In the genomic region with DNA sequence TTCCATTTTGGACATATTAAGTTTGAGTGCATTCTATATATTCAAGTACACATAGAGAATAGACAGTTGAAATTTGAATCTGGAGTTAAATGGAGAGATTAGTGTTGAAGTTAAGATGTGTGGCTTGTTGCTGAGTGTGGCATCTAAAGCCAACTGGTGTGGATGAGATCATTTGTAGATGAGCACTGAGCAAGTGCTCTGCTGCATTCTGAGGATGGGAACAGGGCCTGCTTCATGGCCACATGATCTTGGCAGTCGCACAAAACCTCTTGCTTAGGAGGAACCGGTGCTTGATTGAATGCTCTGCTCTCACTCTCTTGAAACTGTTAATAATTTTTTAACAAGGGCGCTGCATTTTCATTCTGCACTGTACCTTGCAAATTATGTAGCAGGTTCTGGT, we compare ENCODE assay signal across 16 cellular contexts.
DNase-seq lines count a peak whose midpoint lies in the region; ATAC-seq, FAIRE-seq and TF ChIP-seq lines count a peak whose summit lies in the region.
"Had no signal": no experiment of that assay in that cellular context is flagged by ENCODE, and none has a peak within 500 bp of the region (broad histone marks: within the 10 kb centered on the region; RNA-seq: fewer than 3 reads in every experiment).

No MANE protein-coding gene starts in this region.

- H3K23ac ChIP-seq in mesenchymal stem cell (ENCODE audit: low read length in 2 of 2), result no peak overlapping the region

- H2BK5ac ChIP-seq in mesenchymal stem cell (ENCODE audit: low read depth, low read length, poor library complexity, severe bottlenecking), result no peak overlapping the region

- no peak overlapping the region for H4K91ac ChIP-seq in mesenchymal stem cell (ENCODE audit: low read length)

- no peak overlapping the region for H3K27ac ChIP-seq in right atrium auricular region
- no peak overlapping the region for H3K27ac ChIP-seq in mesenchymal stem cell (ENCODE audit: low read length, poor library complexity, severe bottlenecking)
- H3K27ac ChIP-seq in MM.1S (ENCODE audit: low read length), result no peak overlapping the region
- H3K27ac ChIP-seq: 22Rv1; BLaER1 treated with 17β-estradiol and CSF1 and Interleukin-3, amounts not matched to agents 10 nM and 100 nM; HL-60 had no signal

- TF ChIP-seq CTCF in right atrium auricular region (IDR thresholded peaks at IDR 0.05) (no peak), fibroblast of mammary gland (conservative IDR thresholded peaks at IDR 0.05; ENCODE audit: control insufficient read depth, insufficient read depth, low read depth, low read length) (no peak), MM.1S (IDR thresholded peaks at IDR 0.05; ENCODE audit: low read length) (no peak)

- DNase-seq in Right ventricle myocardium inferior (ENCODE audit: missing footprints) (no peak), right atrium auricular region (ENCODE audit: low spot score) (no peak), fibroblast of mammary gland (ENCODE audit: low read depth) (peak; percentile 56), mesenchymal stem cell (no peak), urothelium cell line (ENCODE audit: low spot score) (no peak), MM.1S (no peak), NCI-H2107 (lab: John Stamatoyannopoulos, UW) (no peak)
- DNase-seq: GOT3, NCI-H1048, NCI-H146, NCI-H2081 treated with DMSO at 0.1 percent for 48 hours, PC-3 had no signal

- H4K8ac ChIP-seq in mesenchymal stem cell (ENCODE audit: low read length), result no peak overlapping the region

- 64% methylated on average over 3 of the region's 3 CpGs for WGBS in mesenchymal stem cell

- peak overlapping the region; percentile 56 for H3K9ac ChIP-seq in mesenchymal stem cell (ENCODE audit: low read length)
- H3K9ac ChIP-seq in MM.1S (ENCODE audit: low read length), result no peak overlapping the region
- H3K9ac ChIP-seq: BLaER1 treated with 17β-estradiol and CSF1 and Interleukin-3, amounts not matched to agents 10 nM and 100 nM had no signal

- no peaks in the 10 kb centered on the region for H3K9me2 ChIP-seq in MM.1S (replicated peaks; ENCODE audit: insufficient read depth, low read length)

- FAIRE-seq in urothelium cell line (lab: Jason Lieb, UNC), result peak; percentile 48

- H3K4ac ChIP-seq in mesenchymal stem cell (ENCODE audit: low read depth in 1 of 2, low read length in 2 of 2), result no peak overlapping the region

- H3K4me3 ChIP-seq in right atrium auricular region, result no peak overlapping the region
- no peak overlapping the region for H3K4me3 ChIP-seq in fibroblast of mammary gland (ENCODE audit: control insufficient read depth, low read depth, low read length)
- no peak overlapping the region for H3K4me3 ChIP-seq in mesenchymal stem cell (ENCODE audit: insufficient read depth in 1 of 2, low read depth in 1 of 2, low read length in 2 of 2)
- no peak overlapping the region for H3K4me3 ChIP-seq in MM.1S (ENCODE audit: low read length)
- H3K4me3 ChIP-seq: BLaER1 treated with 17β-estradiol and CSF1 and Interleukin-3, amounts not matched to agents 10 nM and 100 nM had no signal

- H2AFZ ChIP-seq in mesenchymal stem cell (ENCODE audit: low read depth, low read length) (no peak overlapping the region), MM.1S (ENCODE audit: low read length) (no peak overlapping the region)

- H3K4me1 ChIP-seq in right atrium auricular region (no peaks in the 10 kb centered on the region), mesenchymal stem cell (ENCODE audit: control insufficient read depth, insufficient read depth, low read depth, low read length) (no peaks in the 10 kb centered on the region), MM.1S (ENCODE audit: low read length) (no peaks in the 10 kb centered on the region)

- H3K36me3 ChIP-seq in right atrium auricular region (no peaks in the 10 kb centered on the region), mesenchymal stem cell (ENCODE audit: control insufficient read depth in 1 of 2, insufficient read depth in 2 of 2, low read depth in 1 of 2, low read length in 2 of 2) (no peaks in the 10 kb centered on the region), MM.1S (replicated peaks; ENCODE audit: insufficient read depth, low read length) (no peaks in the 10 kb centered on the region)
- H3K36me3 ChIP-seq: BLaER1 treated with 17β-estradiol and CSF1 and Interleukin-3, amounts not matched to agents 10 nM and 100 nM had no signal

- H3K9me3 ChIP-seq in right atrium auricular region (no peaks in the 10 kb centered on the region), mesenchymal stem cell (ENCODE audit: control insufficient read depth, low read length) (no peaks in the 10 kb centered on the region), MM.1S (replicated peaks; ENCODE audit: insufficient read depth, low read length) (no peaks in the 10 kb centered on the region)
- H3K9me3 ChIP-seq: BLaER1 treated with 17β-estradiol and CSF1 and Interleukin-3, amounts not matched to agents 10 nM and 100 nM had no signal

- no peak overlapping the region for H3K14ac ChIP-seq in mesenchymal stem cell (ENCODE audit: low read length in 2 of 2)

- H4K20me1 ChIP-seq in MM.1S (ENCODE audit: insufficient read depth, low read length), result no peaks in the 10 kb centered on the region
- H4K20me1 ChIP-seq: BLaER1 treated with 17β-estradiol and CSF1 and Interleukin-3, amounts not matched to agents 10 nM and 100 nM had no signal

- ATAC-seq in Right ventricle myocardium inferior (peak; percentile 26), GM19328 (IDR thresholded peaks at IDR 0.05; ENCODE audit: unreplicated experiment) (no peak)
- ATAC-seq: PC-3 had no signal

- H2BK12ac ChIP-seq in mesenchymal stem cell (ENCODE audit: low read length in 2 of 2), result no peak overlapping the region

- no peak overlapping the region for H2BK120ac ChIP-seq in mesenchymal stem cell (ENCODE audit: low read depth, low read length)

- no peak overlapping the region for H3K4me2 ChIP-seq in mesenchymal stem cell (ENCODE audit: low read length, poor library complexity, severe bottlenecking)
- no peak overlapping the region for H3K4me2 ChIP-seq in MM.1S (ENCODE audit: low read depth, low read length)
- H3K4me2 ChIP-seq: BLaER1 treated with 17β-estradiol and CSF1 and Interleukin-3, amounts not matched to agents 10 nM and 100 nM had no signal

- intact Hi-C loops in Right ventricle myocardium inferior (cut with DNase I), result no loop called here

- H2AK5ac ChIP-seq in mesenchymal stem cell (ENCODE audit: low read length, severe bottlenecking), result no peak overlapping the region

- no peaks in the 10 kb centered on the region for H3K79me1 ChIP-seq in mesenchymal stem cell (replicated peaks; ENCODE audit: low read length, poor library complexity, severe bottlenecking)

- no peak overlapping the region for H3K18ac ChIP-seq in mesenchymal stem cell (ENCODE audit: low read depth in 1 of 2, low read length in 2 of 2)

- H3K79me2 ChIP-seq in MM.1S (ENCODE audit: low read length), result no peaks in the 10 kb centered on the region

- H3F3A ChIP-seq in MM.1S (ENCODE audit: insufficient read depth, low read length), result no peaks in the 10 kb centered on the region

- no peak overlapping the region for H2BK15ac ChIP-seq in mesenchymal stem cell (ENCODE audit: low read depth, poor library complexity, severe bottlenecking)

- no peaks in the 10 kb centered on the region for H3K27me3 ChIP-seq in right atrium auricular region
- H3K27me3 ChIP-seq in mesenchymal stem cell (ENCODE audit: control insufficient read depth in 1 of 2, insufficient read depth in 1 of 2, low read length in 2 of 2), result no peaks in the 10 kb centered on the region
- H3K27me3 ChIP-seq in MM.1S (replicated peaks; ENCODE audit: insufficient read depth, low read length), result no peaks in the 10 kb centered on the region
- H3K27me3 ChIP-seq: BLaER1 treated with 17β-estradiol and CSF1 and Interleukin-3, amounts not matched to agents 10 nM and 100 nM had no signal
